8 cellular contexts compared by ENCODE assay signal in the genomic region with DNA sequence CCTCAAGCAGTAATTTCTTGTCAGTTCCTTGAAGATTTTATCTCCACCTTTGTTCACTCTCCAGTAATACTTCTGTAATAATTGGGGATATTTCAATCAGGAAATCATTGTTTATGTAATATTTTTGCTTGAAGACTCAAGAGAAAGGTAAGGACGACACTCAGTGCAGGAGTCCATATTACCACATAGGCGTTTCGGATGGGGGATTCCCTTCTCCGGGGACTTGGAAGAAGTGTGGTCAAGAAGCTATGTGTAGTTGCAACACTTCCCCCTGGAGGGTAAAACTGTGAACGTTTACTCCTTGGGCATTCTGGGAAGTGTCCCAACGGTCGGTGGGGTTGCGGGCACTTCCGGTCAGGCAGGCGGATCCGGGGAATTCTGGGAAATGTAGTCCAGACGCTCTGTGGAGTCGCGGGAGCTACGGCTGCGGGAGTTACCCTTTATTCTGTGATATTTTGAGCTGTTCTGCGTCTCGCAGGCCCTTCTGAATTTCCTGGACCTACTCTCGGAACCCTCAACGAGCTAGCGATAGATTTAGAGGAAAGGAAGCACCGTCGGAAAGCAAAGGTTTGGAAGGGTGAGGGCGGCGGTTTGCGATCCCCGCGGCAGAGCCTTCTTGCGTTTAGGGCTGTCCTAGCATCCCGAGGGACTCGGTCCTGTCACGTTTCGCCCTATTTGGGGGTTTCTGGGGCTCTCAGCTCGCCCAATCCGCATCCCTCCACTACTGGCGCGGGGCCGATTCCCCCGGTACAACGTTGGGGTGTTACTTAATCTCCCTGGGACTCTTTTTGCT. TPM values are rescaled to one million over a fixed set of nuclear protein-coding genes. Genes with fewer than 3 reads are reported as not detected.
DNase-seq lines count a peak whose midpoint lies in the region; ATAC-seq and TF ChIP-seq lines count a peak whose summit lies in the region.

A gene (plus strand): TSS at position 395 of the 793 bp plus-strand sequence. CDS start 11,499 bp downstream, outside the sequence.

- H3K9me2 ChIP-seq in neural cell (ENCODE audit: insufficient read depth, low read length): no peaks in the 10 kb centered on the region

- no peak within 1 kb of the TSS for H3K9ac ChIP-seq in KMS-11
- H3K9ac ChIP-seq in neural cell (ENCODE audit: low read length): peak within 1 kb of the TSS; percentile 76
- peak within 1 kb of the TSS; percentile 88 to 92 for H3K9ac ChIP-seq in stomach smooth muscle (ENCODE audit: low read length in 2 of 2)

- DNase-seq in DMS79 (lab: John Stamatoyannopoulos, UW): peak; percentile 93
- DNase-seq in RPMI7951 (ENCODE audit: low read depth): peak; percentile 98
- DNase-seq in activated gamma-delta T cell treated with anti-CD3 and anti-CD28 coated beads, Interleukin-2, amount 50 U/mL, for 16 hours (ENCODE audit: low read depth): peak; percentile 34
- DNase-seq in foreskin keratinocyte: peak; percentile 82 to 96

- H2AFZ ChIP-seq in KMS-11 (ENCODE audit: low read depth) (peak within 1 kb of the TSS; percentile 44; the same call in 1 of the 2 replicates), neural cell (ENCODE audit: low read depth, low read length) (peak within 1 kb of the TSS; percentile 96)

- H4K20me1 ChIP-seq in KMS-11 (ENCODE audit: insufficient read depth) (no peaks in the 10 kb centered on the region), neural cell (ENCODE audit: insufficient read depth) (no peaks in the 10 kb centered on the region)

- TF ChIP-seq CTCF in KMS-11 (conservative IDR thresholded peaks at IDR 0.05; ENCODE audit: low read depth, low read length): no peak
- peak; percentile 73 for TF ChIP-seq CTCF in foreskin keratinocyte (conservative IDR thresholded peaks at IDR 0.05)
- TF ChIP-seq CTCF in neural cell (IDR thresholded peaks at IDR 0.05; ENCODE audit: poor library complexity, severe bottlenecking): peak; percentile 67

- no peaks in the 10 kb centered on the region for H3K36me3 ChIP-seq in KMS-11 (ENCODE audit: insufficient read depth)
- no peaks in the 10 kb centered on the region for H3K36me3 ChIP-seq in neural cell (ENCODE audit: insufficient read depth, low read length)
- peaks cover 7% of the 10 kb centered on the region in 2 donors for H3K36me3 ChIP-seq in stomach smooth muscle (ENCODE audit: control insufficient read depth in 2 of 2, insufficient read depth in 2 of 2, low read length in 2 of 2)

- TF ChIP-seq RAD21 in neural cell (conservative IDR thresholded peaks at IDR 0.05): peak; percentile 52

- H3K4me1 ChIP-seq in KMS-11 (ENCODE audit: low read depth, poor library complexity, severe bottlenecking) (no peaks in the 10 kb centered on the region), foreskin keratinocyte (peaks cover 3% of the 10 kb centered on the region), stomach smooth muscle (ENCODE audit: control insufficient read depth, insufficient read depth, low read length) (no peaks in the 10 kb centered on the region)

- H3K27ac ChIP-seq in KMS-11: no peak within 1 kb of the TSS
- peak within 1 kb of the TSS; percentile 26 for H3K27ac ChIP-seq in foreskin keratinocyte
- peak within 1 kb of the TSS; percentile 54 for H3K27ac ChIP-seq in neural cell (ENCODE audit: low read length)
- peak within 1 kb of the TSS; percentile 75 for H3K27ac ChIP-seq in stomach smooth muscle (ENCODE audit: low read length)

- no peak for TF ChIP-seq EP300 in neural cell (conservative IDR thresholded peaks at IDR 0.05; ENCODE audit: poor library complexity, severe bottlenecking)

- no peak within 1 kb of the TSS for H3K4me3 ChIP-seq in KMS-11 (IDR thresholded peaks at IDR 0.05; ENCODE audit: insufficient read depth, low read depth, low read length)
- H3K4me3 ChIP-seq in neural cell (ENCODE audit: low read length): peak within 1 kb of the TSS; percentile 92
- peak within 1 kb of the TSS; percentile 96 to 98 for H3K4me3 ChIP-seq in stomach smooth muscle (ENCODE audit: low read length in 2 of 2)

- H3K79me2 ChIP-seq in KMS-11 (ENCODE audit: insufficient read depth, low read depth): no peaks in the 10 kb centered on the region
- H3K79me2 ChIP-seq in neural cell (replicated peaks; ENCODE audit: insufficient read depth, low read length): peaks cover 3% of the 10 kb centered on the region

- peak; percentile 81 for ATAC-seq in GM21717 (IDR thresholded peaks at IDR 0.05; ENCODE audit: unreplicated experiment)
- peak; percentile 91 for ATAC-seq in foreskin keratinocyte

- H3K27me3 ChIP-seq in KMS-11 (ENCODE audit: insufficient read depth, low read depth): no peaks in the 10 kb centered on the region
- peaks cover 2% of the 10 kb centered on the region for H3K27me3 ChIP-seq in foreskin keratinocyte
- H3K27me3 ChIP-seq in neural cell (ENCODE audit: insufficient read depth, low read depth, low read length): no peaks in the 10 kb centered on the region
- no peaks in the 10 kb centered on the region for H3K27me3 ChIP-seq in stomach smooth muscle (ENCODE audit: control insufficient read depth in 1 of 2, insufficient read depth in 2 of 2, low read length in 2 of 2)

- no peak within 1 kb of the TSS for H3K4me2 ChIP-seq in KMS-11
- H3K4me2 ChIP-seq in neural cell (ENCODE audit: low read length): peak within 1 kb of the TSS; percentile 65

- H3K9me3 ChIP-seq in neural cell (ENCODE audit: low read length): no peaks in the 10 kb centered on the region
- peaks cover 9 to 13% of the 10 kb centered on the region in 2 donors for H3K9me3 ChIP-seq in stomach smooth muscle (ENCODE audit: control insufficient read depth in 2 of 2, low read length in 2 of 2)

- no peaks in the 10 kb centered on the region for H3F3A ChIP-seq in neural cell (ENCODE audit: insufficient read depth, low read length, poor library complexity, severe bottlenecking)

TF ChIP-seq in neural cell, 6 proteins besides CTCF, POLR2A, EP300 and RAD21:
- TF ChIP-seq SMC3 (conservative IDR thresholded peaks at IDR 0.05; ENCODE audit: poor library complexity) (peak; percentile 38), MXI1 (conservative IDR thresholded peaks at IDR 0.05; ENCODE audit: poor library complexity, severe bottlenecking) (peak; percentile 46), TAF1 (IDR thresholded peaks at IDR 0.05; ENCODE audit: low read depth) (no peak), POLR2AphosphoS5 (IDR thresholded peaks at IDR 0.05) (peak; percentile 34), EZH2 (IDR thresholded peaks at IDR 0.05; ENCODE audit: borderline replicate concordance, insufficient read depth, low read length, poor library complexity, severe bottlenecking) (no peak)
- TF ChIP-seq, protein P1, sequence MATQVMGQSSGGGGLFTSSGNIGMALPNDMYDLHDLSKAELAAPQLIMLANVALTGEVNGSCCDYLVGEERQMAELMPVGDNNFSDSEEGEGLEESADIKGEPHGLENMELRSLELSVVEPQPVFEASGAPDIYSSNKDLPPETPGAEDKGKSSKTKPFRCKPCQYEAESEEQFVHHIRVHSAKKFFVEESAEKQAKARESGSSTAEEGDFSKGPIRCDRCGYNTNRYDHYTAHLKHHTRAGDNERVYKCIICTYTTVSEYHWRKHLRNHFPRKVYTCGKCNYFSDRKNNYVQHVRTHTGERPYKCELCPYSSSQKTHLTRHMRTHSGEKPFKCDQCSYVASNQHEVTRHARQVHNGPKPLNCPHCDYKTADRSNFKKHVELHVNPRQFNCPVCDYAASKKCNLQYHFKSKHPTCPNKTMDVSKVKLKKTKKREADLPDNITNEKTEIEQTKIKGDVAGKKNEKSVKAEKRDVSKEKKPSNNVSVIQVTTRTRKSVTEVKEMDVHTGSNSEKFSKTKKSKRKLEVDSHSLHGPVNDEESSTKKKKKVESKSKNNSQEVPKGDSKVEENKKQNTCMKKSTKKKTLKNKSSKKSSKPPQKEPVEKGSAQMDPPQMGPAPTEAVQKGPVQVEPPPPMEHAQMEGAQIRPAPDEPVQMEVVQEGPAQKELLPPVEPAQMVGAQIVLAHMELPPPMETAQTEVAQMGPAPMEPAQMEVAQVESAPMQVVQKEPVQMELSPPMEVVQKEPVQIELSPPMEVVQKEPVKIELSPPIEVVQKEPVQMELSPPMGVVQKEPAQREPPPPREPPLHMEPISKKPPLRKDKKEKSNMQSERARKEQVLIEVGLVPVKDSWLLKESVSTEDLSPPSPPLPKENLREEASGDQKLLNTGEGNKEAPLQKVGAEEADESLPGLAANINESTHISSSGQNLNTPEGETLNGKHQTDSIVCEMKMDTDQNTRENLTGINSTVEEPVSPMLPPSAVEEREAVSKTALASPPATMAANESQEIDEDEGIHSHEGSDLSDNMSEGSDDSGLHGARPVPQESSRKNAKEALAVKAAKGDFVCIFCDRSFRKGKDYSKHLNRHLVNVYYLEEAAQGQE (IDR thresholded peaks at IDR 0.05; ENCODE audit: borderline replicate concordance): no peak
TF ChIP-seq in neural cell: peak in this region for 3.

RNA-seq across cellular contexts. Expression of the gene that starts here (rescaled TPM):
- 5.2 TPM in 2 replicates for total RNA-seq in RPMI7951 (2014; rRNA removed; shearing (Covaris generic))
- total RNA-seq in foreskin keratinocyte: 3.7 TPM in 2 replicates
- polyA plus RNA-seq in foreskin keratinocyte: 0.22 and 0.47 TPM in 2 replicates
- 7.4 and 7.6 TPM in 2 replicates for polyA plus RNA-seq in neural cell
- 33.6 and 41.4 TPM in 2 replicates for polyA minus RNA-seq in neural cell

Comparison
In these comparisons a context has a peak if more than half of its experiments do, and no peak if none do; other contexts are left out.
1. DNase-seq: peak in every context shown above with its lines; median percentile 98 in RPMI7951; 93 in DMS79; 89 in foreskin keratinocyte; 34 in activated gamma-delta T cell treated with anti-CD3 and anti-CD28 coated beads, Interleukin-2, amount 50 U/mL, for 16 hours.